ENCODE assay signal across 1 cellular context in the genomic region with DNA sequence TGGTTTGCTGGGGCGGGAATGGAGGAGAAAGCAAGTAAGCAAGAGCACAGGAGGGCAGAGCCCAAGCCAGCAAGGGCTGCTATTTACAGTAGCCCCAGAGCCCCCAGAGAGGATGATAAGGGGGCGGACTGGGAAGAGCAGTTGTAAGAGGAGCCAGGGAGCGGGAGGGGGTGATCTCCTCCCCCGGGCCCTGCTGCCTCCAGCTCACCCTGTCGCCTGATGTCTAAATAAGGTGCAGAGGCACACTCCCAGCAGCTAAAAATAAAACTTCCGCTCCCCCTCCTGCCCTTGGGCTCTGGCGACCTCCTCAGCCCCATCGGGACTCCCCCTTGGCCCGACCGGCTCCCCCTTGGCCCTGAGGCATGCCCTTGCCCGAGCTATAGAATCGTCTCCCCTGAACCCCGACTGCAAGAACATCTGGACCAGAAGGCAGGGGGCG.
TF ChIP-seq lines count a peak whose summit lies in the region.

No MANE protein-coding gene starts in this region.

TF ChIP-seq in WTC11, 78 proteins besides CTCF, POLR2A, EP300 and RAD21 (continued from another document):
- no peak for TF ChIP-seq ATF6 (CRISPR knock-in tag; IDR thresholded peaks at IDR 0.05)
- no peak for TF ChIP-seq ZBTB21 (CRISPR knock-in tag; IDR thresholded peaks at IDR 0.05; ENCODE audit: borderline replicate concordance)
